In the genomic region with DNA sequence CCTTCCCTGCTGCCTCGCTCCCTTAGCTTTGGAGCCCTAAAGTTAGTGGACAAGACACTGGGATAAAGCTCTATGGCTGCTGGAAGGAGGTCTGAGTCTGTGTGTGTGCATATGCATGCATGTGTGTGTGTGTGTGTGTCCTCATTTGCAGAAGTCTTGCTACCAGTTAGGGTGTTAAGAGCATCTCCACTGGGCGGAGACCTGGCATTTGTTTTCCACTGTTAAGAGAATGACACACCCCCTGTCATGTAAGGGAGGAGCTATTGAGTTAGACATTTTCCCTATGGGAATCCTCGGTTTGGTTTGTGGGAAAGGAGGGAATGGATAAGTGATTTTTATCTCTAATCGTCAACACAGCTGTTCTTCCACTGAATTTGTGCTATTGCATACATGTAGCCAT, we compare ENCODE assay signal across 1 cellular context.
TF ChIP-seq lines count a peak whose summit lies in the region.

No MANE protein-coding gene starts in this region.

TF ChIP-seq in IMR-90, 13 proteins besides CTCF, POLR2A, EP300 and RAD21:
- TF ChIP-seq BHLHE40 (IDR thresholded peaks at IDR 0.05; ENCODE audit: low read depth, low read length): no peak
- no peak for TF ChIP-seq RCOR1 (IDR thresholded peaks at IDR 0.05; ENCODE audit: insufficient replicate concordance, low read length)
- no peak for TF ChIP-seq MAFK (IDR thresholded peaks at IDR 0.05; ENCODE audit: low read depth, low read length)
- TF ChIP-seq, protein P1, sequence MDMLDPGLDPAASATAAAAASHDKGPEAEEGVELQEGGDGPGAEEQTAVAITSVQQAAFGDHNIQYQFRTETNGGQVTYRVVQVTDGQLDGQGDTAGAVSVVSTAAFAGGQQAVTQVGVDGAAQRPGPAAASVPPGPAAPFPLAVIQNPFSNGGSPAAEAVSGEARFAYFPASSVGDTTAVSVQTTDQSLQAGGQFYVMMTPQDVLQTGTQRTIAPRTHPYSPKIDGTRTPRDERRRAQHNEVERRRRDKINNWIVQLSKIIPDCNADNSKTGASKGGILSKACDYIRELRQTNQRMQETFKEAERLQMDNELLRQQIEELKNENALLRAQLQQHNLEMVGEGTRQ (IDR thresholded peaks at IDR 0.05; ENCODE audit: low read depth, low read length): no peak
- no peak for TF ChIP-seq CHD1 (IDR thresholded peaks at IDR 0.05; ENCODE audit: low read depth, low read length)
- TF ChIP-seq MAZ (IDR thresholded peaks at IDR 0.05; ENCODE audit: borderline replicate concordance, low read depth, low read length): no peak
- no peak for TF ChIP-seq MXI1 (IDR thresholded peaks at IDR 0.05; ENCODE audit: borderline replicate concordance, low read depth, low read length)
- no peak for TF ChIP-seq FOS (IDR thresholded peaks at IDR 0.05; ENCODE audit: low read depth, low read length)
- TF ChIP-seq, protein P2, sequence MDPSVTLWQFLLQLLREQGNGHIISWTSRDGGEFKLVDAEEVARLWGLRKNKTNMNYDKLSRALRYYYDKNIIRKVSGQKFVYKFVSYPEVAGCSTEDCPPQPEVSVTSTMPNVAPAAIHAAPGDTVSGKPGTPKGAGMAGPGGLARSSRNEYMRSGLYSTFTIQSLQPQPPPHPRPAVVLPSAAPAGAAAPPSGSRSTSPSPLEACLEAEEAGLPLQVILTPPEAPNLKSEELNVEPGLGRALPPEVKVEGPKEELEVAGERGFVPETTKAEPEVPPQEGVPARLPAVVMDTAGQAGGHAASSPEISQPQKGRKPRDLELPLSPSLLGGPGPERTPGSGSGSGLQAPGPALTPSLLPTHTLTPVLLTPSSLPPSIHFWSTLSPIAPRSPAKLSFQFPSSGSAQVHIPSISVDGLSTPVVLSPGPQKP (IDR thresholded peaks at IDR 0.05; ENCODE audit: borderline replicate concordance, low read depth, low read length): no peak
- TF ChIP-seq NFE2L2 (IDR thresholded peaks at IDR 0.05; ENCODE audit: low read depth, low read length): no peak
- no peak for TF ChIP-seq RFX5 (IDR thresholded peaks at IDR 0.05; ENCODE audit: low read depth, low read length)
